ENCODE assay signal across 26 cellular contexts in the genomic region with DNA sequence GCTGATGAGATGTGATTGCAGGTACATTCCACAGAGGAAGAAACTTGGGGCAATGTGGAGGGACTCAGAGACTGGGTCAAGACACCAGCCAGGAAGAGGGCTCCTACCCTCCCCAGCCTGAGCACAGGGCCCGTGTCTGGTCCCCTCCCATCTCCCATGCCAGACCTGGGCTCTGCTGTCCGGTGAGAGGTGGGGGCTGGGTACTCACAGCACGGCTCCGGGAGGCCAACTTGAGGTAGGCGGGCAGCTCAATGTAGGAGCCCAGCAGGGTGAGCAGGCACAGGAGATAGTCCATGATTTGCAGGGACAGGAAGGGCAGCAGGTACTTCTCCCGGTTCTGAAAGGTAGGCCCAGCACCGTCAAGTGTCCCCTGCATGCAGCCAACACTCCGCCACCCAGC. TPM values are rescaled to one million over a fixed set of nuclear protein-coding genes. Genes with fewer than 3 reads are reported as not detected.
DNase-seq lines count a peak whose midpoint lies in the region; ATAC-seq, FAIRE-seq and TF ChIP-seq lines count a peak whose summit lies in the region.
"Had no signal": no experiment of that assay in that cellular context is flagged by ENCODE, and none has a peak within 500 bp of the region (broad histone marks: within the 10 kb centered on the region; RNA-seq: fewer than 3 reads in every experiment).

No MANE protein-coding gene starts in this region.

- POLR2A ChIA-PET in HepG2 (lab: Yijun Ruan, JAX), result no interaction called here
- POLR2A ChIA-PET in activated CD8-positive, alpha-beta T cell treated with anti-CD3 and anti-CD28 coated beads, Interleukin-2, amount 10 ng/mL, durations not matched to agents 7 days and 5 days (lab: Charles Lee), result no interaction called here

- no peak for DNase-seq in HepG2 (ENCODE audit: low spot score)
- no peak for DNase-seq in right lobe of liver
- DNase-seq in activated CD8-positive, alpha-beta T cell treated with anti-CD3 and anti-CD28 coated beads, Interleukin-2, amount 10 ng/mL, durations not matched to agents 7 days and 5 days, result no peak
- peak; percentile 61 for DNase-seq in kidney
- no peak for DNase-seq in urothelium cell line (ENCODE audit: low spot score)
- DNase-seq in GM03348 (ENCODE audit: low spot score), result no peak
- DNase-seq in transverse colon, result no peak
- DNase-seq: activated CD4-positive, alpha-beta T cell treated with anti-CD3 and anti-CD28 coated beads, Interleukin-2, amount 50 U/mL, for 48 hours; activated T-cell treated with anti-CD3 and anti-CD28 coated beads, Interleukin-2, amount 50 U/mL, for 4 hours; colonic mucosa; DMS153; endodermal cell; H9; left cardiac atrium; MM.1S; NCI-H146; NCI-H524; stimulated activated CD4-positive, alpha-beta T cell treated with anti-CD3 and anti-CD28 coated beads, Interleukin-12 subunit alpha, Interleukin-12 subunit beta, amount 100 ng/mL, for 4 hours had no signal

- H2AFZ ChIP-seq in HepG2 (ENCODE audit: low read length), result no peak overlapping the region

- peak overlapping the region; percentile 64 for H3K4me2 ChIP-seq in HepG2 (ENCODE audit: low read depth, low read length)

- no peak for TF ChIP-seq EP300 in HepG2 (IDR thresholded peaks at IDR 0.05; ENCODE audit: low read depth in 2 of 2, low read length in 2 of 2)
- TF ChIP-seq EP300 in HepG2 (CRISPR knock-in tag; IDR thresholded peaks at IDR 0.05; ENCODE audit: borderline replicate concordance), result no peak
- no peak for TF ChIP-seq EP300 in transverse colon (IDR thresholded peaks at IDR 0.05; ENCODE audit: low read depth)

- no peaks in the 10 kb centered on the region for H3K79me2 ChIP-seq in HepG2 (ENCODE audit: insufficient read depth, low read length)

- peaks cover 88% of the 10 kb centered on the region for H3K4me1 Mint-ChIP-seq in activated CD8-positive, alpha-beta T cell treated with anti-CD3 and anti-CD28 coated beads, Interleukin-2, amount 10 ng/mL, durations not matched to agents 7 days and 5 days (ENCODE audit: low read depth)

- no peak for TF ChIP-seq RAD21 in HepG2 (CRISPR knock-in tag; IDR thresholded peaks at IDR 0.05)

- TF ChIP-seq POLR2A in HepG2 (IDR thresholded peaks at IDR 0.05; ENCODE audit: insufficient read depth in 1 of 2, low read depth in 2 of 2, low read length in 2 of 2), result no peak
- no peak for TF ChIP-seq POLR2A in right lobe of liver (IDR thresholded peaks at IDR 0.05)
- no peak for TF ChIP-seq POLR2A in transverse colon (IDR thresholded peaks at IDR 0.05)

- H3K9ac ChIP-seq in HepG2 (ENCODE audit: insufficient read depth, low read depth, low read length), result peak overlapping the region; percentile 7; the same call in 1 of the 2 replicates
- H3K9ac ChIP-seq in kidney (ENCODE audit: low read length in 2 of 2), result no peak overlapping the region

- H3K4me3 ChIP-seq in HepG2 (replicated peaks in 1 of 3; ENCODE audit: insufficient read depth in 1 of 3, low read depth in 2 of 3, low read length in 3 of 3) (peak overlapping the region in 1 of 3 experiments; percentile 39; a peak in 1 of 6 replicates), right lobe of liver (no peak overlapping the region), kidney (ENCODE audit: low read length in 2 of 2) (no peak overlapping the region), transverse colon (no peak overlapping the region)
- H3K4me3 ChIP-seq: colonic mucosa, pancreas, suprapubic skin, vagina had no signal

- H3K27ac Mint-ChIP-seq in activated CD8-positive, alpha-beta T cell treated with anti-CD3 and anti-CD28 coated beads, Interleukin-2, amount 10 ng/mL, durations not matched to agents 7 days and 5 days, result peak overlapping the region; percentile 23
- H3K27ac Mint-ChIP-seq: endodermal cell, H9 had no signal

- TF ChIP-seq CTCF in HepG2 (CRISPR knock-in tag; IDR thresholded peaks at IDR 0.05) (no peak), right lobe of liver (IDR thresholded peaks at IDR 0.05) (no peak), kidney (IDR thresholded peaks at IDR 0.05; ENCODE audit: borderline replicate concordance, extremely low read depth, insufficient read depth) (no peak), transverse colon (IDR thresholded peaks at IDR 0.05) (no peak)

- H4K20me1 ChIP-seq in HepG2 (ENCODE audit: insufficient read depth, low read length), result no peaks in the 10 kb centered on the region

- intact Hi-C loops in HepG2 (cut with micrococcal nuclease; ENCODE audit: unreplicated experiment), result no loop called here
- intact Hi-C loops in right lobe of liver (cut with DNase I), result no loop called here
- intact Hi-C loops in kidney (cut with DNase I), result no loop called here
- intact Hi-C loops in transverse colon (cut with DNase I; ENCODE audit: low total_unique reads), result no loop called here

- H3K36me3 ChIP-seq in HepG2 (replicated peaks in 1 of 2; ENCODE audit: control insufficient read depth in 1 of 2, insufficient read depth in 2 of 2, low read length in 2 of 2), result no peaks in the 10 kb centered on the region
- peaks cover 0 to 2% (median 1%) of the 10 kb centered on the region in 4 donors for H3K36me3 ChIP-seq in right lobe of liver
- no peaks in the 10 kb centered on the region for H3K36me3 ChIP-seq in kidney (ENCODE audit: control insufficient read depth in 1 of 2, insufficient read depth in 2 of 2, low read length in 2 of 2)
- no peaks in the 10 kb centered on the region for H3K36me3 ChIP-seq in transverse colon
- H3K36me3 ChIP-seq: colonic mucosa, pancreas, vagina had no signal

- no peak overlapping the region for H3K4me3 Mint-ChIP-seq in activated CD8-positive, alpha-beta T cell treated with anti-CD3 and anti-CD28 coated beads, Interleukin-2, amount 10 ng/mL, durations not matched to agents 7 days and 5 days
- H3K4me3 Mint-ChIP-seq: activated T-cell treated with anti-CD3 and anti-CD28 coated beads, Interleukin-2, amount 50 U/mL, for 4 hours; endodermal cell; H9 had no signal

- H3K4me1 ChIP-seq in HepG2 (ENCODE audit: insufficient read depth, low read length) (peaks cover 42% of the 10 kb centered on the region), right lobe of liver (no peaks in the 10 kb centered on the region), kidney (ENCODE audit: control insufficient read depth in 1 of 2, insufficient read depth in 1 of 2, low read depth in 1 of 2, low read length in 2 of 2) (no peaks in the 10 kb centered on the region), transverse colon (peaks cover 0 to 17% (median 0%) of the 10 kb centered on the region in 4 donors)
- H3K4me1 ChIP-seq: colonic mucosa, pancreas, vagina had no signal

- no peaks in the 10 kb centered on the region for H3K9me3 Mint-ChIP-seq in activated CD8-positive, alpha-beta T cell treated with anti-CD3 and anti-CD28 coated beads, Interleukin-2, amount 10 ng/mL, durations not matched to agents 7 days and 5 days (ENCODE audit: insufficient read depth)
- H3K9me3 Mint-ChIP-seq: activated T-cell treated with anti-CD3 and anti-CD28 coated beads, Interleukin-2, amount 50 U/mL, for 4 hours; endodermal cell; H9 had no signal

- ATAC-seq in HepG2 (no peak), right lobe of liver (no peak), HG03521 (IDR thresholded peaks at IDR 0.05; ENCODE audit: unreplicated experiment) (no peak)
- no peak for ATAC-seq in activated CD8-positive, alpha-beta T cell treated with anti-CD3 and anti-CD28 coated beads, Interleukin-2, amount 10 ng/mL, durations not matched to agents 7 days and 5 days
- ATAC-seq: activated T-cell treated with anti-CD3 and anti-CD28 coated beads, Interleukin-2, amount 50 U/mL, for 4 hours; left cardiac atrium; pancreas; right cardiac atrium had no signal

- H3K27ac ChIP-seq in HepG2 (ENCODE audit: extremely low read length, insufficient read depth, low read length), result no peak overlapping the region
- no peak overlapping the region for H3K27ac ChIP-seq in right lobe of liver
- H3K27ac ChIP-seq in kidney (ENCODE audit: low read depth in 2 of 2, low read length in 2 of 2), result no peak overlapping the region
- H3K27ac ChIP-seq in transverse colon, result no peak overlapping the region
- H3K27ac ChIP-seq: colonic mucosa, pancreas, suprapubic skin, vagina had no signal

- no peaks in the 10 kb centered on the region for H3K27me3 ChIP-seq in HepG2 (ENCODE audit: control insufficient read depth in 1 of 2, insufficient read depth in 2 of 2, low read length in 2 of 2)
- no peaks in the 10 kb centered on the region for H3K27me3 ChIP-seq in right lobe of liver
- no peaks in the 10 kb centered on the region for H3K27me3 ChIP-seq in transverse colon
- H3K27me3 ChIP-seq: colonic mucosa, pancreas, suprapubic skin, vagina had no signal

- in situ Hi-C loops in HepG2 (cut with HindIII; ENCODE audit: extremely low pct_ligation_motif_present, low pct_unique_long_range_greater_than_20kb), result no loop called here
- in situ Hi-C loops in transverse colon (cut with MboI; ENCODE audit: low pct_ligation_motif_present in 1 of 4, low pct_unique_long_range_greater_than_20kb in 1 of 4, low sequenced_read_pairs in 3 of 4), result no loop called here

- 70% methylated on average over 2 of the region's 8 CpGs for WGBS in HepG2 (ENCODE audit: low lambda C conversion rate)
- WGBS in right lobe of liver (ENCODE audit: insufficient coverage, low coverage, low lambda C conversion rate, missing lambda C conversion rate), result no CpG with 5 or more reads among the region's 8 CpGs
- 80 to 86% methylated on average over 2 to 8 of the region's 8 CpGs for WGBS in transverse colon (ENCODE audit: low coverage in 1 of 2), 2 donors

- no peaks in the 10 kb centered on the region for H3K9me3 ChIP-seq in HepG2 (ENCODE audit: low read length)
- H3K9me3 ChIP-seq in right lobe of liver, result no peaks in the 10 kb centered on the region
- no peaks in the 10 kb centered on the region for H3K9me3 ChIP-seq in kidney (ENCODE audit: control insufficient read depth in 1 of 2, low read length in 2 of 2)
- no peaks in the 10 kb centered on the region for H3K9me3 ChIP-seq in transverse colon
- H3K9me3 ChIP-seq: colonic mucosa, pancreas, suprapubic skin, vagina had no signal

- no TSS peak for BruUV-seq in HepG2 (replicated peaks; lab: Mats Ljungman, UMichigan)

- H3K36me3 Mint-ChIP-seq in activated CD8-positive, alpha-beta T cell treated with anti-CD3 and anti-CD28 coated beads, Interleukin-2, amount 10 ng/mL, durations not matched to agents 7 days and 5 days (ENCODE audit: low read depth), result peaks cover 87% of the 10 kb centered on the region

- no peak for FAIRE-seq in HepG2 (lab: Jason Lieb, UNC)
- no peak for FAIRE-seq in kidney (lab: Jason Lieb, UNC)
- peak; percentile 80 for FAIRE-seq in urothelium cell line (lab: Jason Lieb, UNC)
- FAIRE-seq: G401.6, pancreas had no signal

- H3K27me3 Mint-ChIP-seq in activated CD8-positive, alpha-beta T cell treated with anti-CD3 and anti-CD28 coated beads, Interleukin-2, amount 10 ng/mL, durations not matched to agents 7 days and 5 days (ENCODE audit: low read depth), result no peaks in the 10 kb centered on the region

- CTCF ChIA-PET in HepG2 (lab: Yijun Ruan, JAX; ENCODE audit: low intra/inter-chr PET ratio, low total read pairs), result no interaction called here
- CTCF ChIA-PET in activated CD8-positive, alpha-beta T cell treated with anti-CD3 and anti-CD28 coated beads, Interleukin-2, amount 10 ng/mL, durations not matched to agents 7 days and 5 days (lab: Charles Lee), result interaction anchor here (1.7 kb wide), 1 partner anchor 20 kb away, joined by 7 read pairs; no protein-coding TSS in a partner anchor

RNA-seq across cellular contexts. Expression of gene MATN1, which starts 16.2 kb away (rescaled TPM):
- total RNA-seq in HepG2 (2016; rRNA removed; fragmentation: Illumina TruSeq; extraction: Trizol), result 0.04 TPM in 1 of 2 replicates, not detected in the other
- total RNA-seq in HepG2 (2016; cell fraction: cytosol; rRNA removed; fragmentation: Illumina TruSeq; extraction: Trizol; ENCODE audit: low read depth), result not detected in 2 replicates
- total RNA-seq in HepG2 (2016; cell fraction: insoluble cytoplasmic fraction; rRNA removed; fragmentation: Illumina TruSeq; extraction: Trizol), result not detected in 2 replicates
- total RNA-seq in HepG2 (2016; cell fraction: membrane; rRNA removed; fragmentation: Illumina TruSeq; extraction: Trizol), result not detected in 2 replicates
- total RNA-seq in HepG2 (2016; cell fraction: nucleus; rRNA removed; fragmentation: Illumina TruSeq; extraction: Trizol), result not detected in 2 replicates
- 0.03 and 0.05 TPM in 2 replicates for polyA plus RNA-seq in HepG2 (2011; rRNA removed)
- 0.11 TPM in 1 of 2 replicates, not detected in the other for polyA plus RNA-seq in HepG2 (2011; cell fraction: cytosol; rRNA removed)
- polyA plus RNA-seq in HepG2 (2011; cell fraction: nucleus; rRNA removed), result 0.66 and 0.77 TPM in 2 replicates
- 0.05 TPM in 1 of 2 replicates, not detected in the other for polyA plus RNA-seq in HepG2 (2012)
- polyA plus RNA-seq in HepG2 (2016; cell fraction: cytosol; fragmentation: Illumina TruSeq; extraction: Trizol; ENCODE audit: low read depth), result not detected in 2 replicates
- polyA plus RNA-seq in HepG2 (2016; cell fraction: insoluble cytoplasmic fraction; fragmentation: Illumina TruSeq; extraction: Trizol; ENCODE audit: low read depth), result not detected in 2 replicates
- polyA plus RNA-seq in HepG2 (2016; cell fraction: membrane; fragmentation: Illumina TruSeq; extraction: Trizol; ENCODE audit: low read depth), result not detected in 2 replicates
- polyA plus RNA-seq in HepG2 (2016; cell fraction: nucleus; fragmentation: Illumina TruSeq; extraction: Trizol; ENCODE audit: insufficient read depth, low read depth), result 0.26 TPM in 1 of 2 replicates, not detected in the other
- polyA minus RNA-seq in HepG2 (2011; rRNA and poly(A)+ RNA removed; ENCODE audit: low replicate concordance), result 0.12 TPM in 1 of 2 replicates, not detected in the other
- not detected in 2 replicates for polyA minus RNA-seq in HepG2 (2011; cell fraction: cytosol; rRNA and poly(A)+ RNA removed)
- 0.12 and 0.26 TPM in 2 replicates for polyA minus RNA-seq in HepG2 (2011; cell fraction: nucleus; rRNA and poly(A)+ RNA removed)
- not detected for total RNA-seq in right lobe of liver
- not detected for total RNA-seq in activated CD8-positive, alpha-beta T cell treated with anti-CD3 and anti-CD28 coated beads, Interleukin-2, amount 10 ng/mL, durations not matched to agents 7 days and 5 days
- total RNA-seq in kidney, result 0.13 TPM
- polyA plus RNA-seq in kidney (ENCODE audit: insufficient read depth, low read depth, low replicate concordance), result not detected
- not detected for total RNA-seq in transverse colon
- total RNA-seq: colonic mucosa; endodermal cell; glomerular endothelial cell; H9; left cardiac atrium; right cardiac atrium; T-helper 2 cell treated with Interferon-gamma antibody and Interleukin-4, amounts not matched to agents 100 ng/mL and 5 ng/mL, for 36 hours had no signal

RNA-seq across cellular contexts. Expression of gene LAPTM5, which starts 18.0 kb away (rescaled TPM):
- total RNA-seq in HepG2 (2016; rRNA removed; fragmentation: Illumina TruSeq; extraction: Trizol), result 0.34 and 0.86 TPM in 2 replicates
- total RNA-seq in HepG2 (2016; cell fraction: cytosol; rRNA removed; fragmentation: Illumina TruSeq; extraction: Trizol; ENCODE audit: low read depth), result 0.18 and 0.30 TPM in 2 replicates
- total RNA-seq in HepG2 (2016; cell fraction: insoluble cytoplasmic fraction; rRNA removed; fragmentation: Illumina TruSeq; extraction: Trizol), result 0.18 and 0.45 TPM in 2 replicates
- total RNA-seq in HepG2 (2016; cell fraction: membrane; rRNA removed; fragmentation: Illumina TruSeq; extraction: Trizol), result 0.48 and 0.56 TPM in 2 replicates
- total RNA-seq in HepG2 (2016; cell fraction: nucleus; rRNA removed; fragmentation: Illumina TruSeq; extraction: Trizol), result 0.34 and 0.53 TPM in 2 replicates
- 0.41 and 0.76 TPM in 2 replicates for polyA plus RNA-seq in HepG2 (2011; rRNA removed)
- polyA plus RNA-seq in HepG2 (2011; cell fraction: cytosol; rRNA removed), result 0.64 and 0.79 TPM in 2 replicates
- 0.59 and 0.61 TPM in 2 replicates for polyA plus RNA-seq in HepG2 (2011; cell fraction: nucleus; rRNA removed)
- 0.19 and 0.38 TPM in 2 replicates for polyA plus RNA-seq in HepG2 (2012)
- 0.33 and 0.38 TPM in 2 replicates for polyA plus RNA-seq in HepG2 (2016; cell fraction: cytosol; fragmentation: Illumina TruSeq; extraction: Trizol; ENCODE audit: low read depth)
- polyA plus RNA-seq in HepG2 (2016; cell fraction: insoluble cytoplasmic fraction; fragmentation: Illumina TruSeq; extraction: Trizol; ENCODE audit: low read depth), result 0.57 and 0.76 TPM in 2 replicates
- polyA plus RNA-seq in HepG2 (2016; cell fraction: membrane; fragmentation: Illumina TruSeq; extraction: Trizol; ENCODE audit: low read depth), result 0.54 and 0.79 TPM in 2 replicates
- 1.1 TPM in 2 replicates for polyA plus RNA-seq in HepG2 (2016; cell fraction: nucleus; fragmentation: Illumina TruSeq; extraction: Trizol; ENCODE audit: insufficient read depth, low read depth)
- 2.1 and 4.6 TPM in 2 replicates for polyA minus RNA-seq in HepG2 (2011; rRNA and poly(A)+ RNA removed; ENCODE audit: low replicate concordance)
- 0.59 TPM in 1 of 2 replicates, not detected in the other for polyA minus RNA-seq in HepG2 (2011; cell fraction: cytosol; rRNA and poly(A)+ RNA removed)
- polyA minus RNA-seq in HepG2 (2011; cell fraction: nucleus; rRNA and poly(A)+ RNA removed), result not detected in 2 replicates
- 10 to 100 TPM; 21.2 to 81.0 (median 29.8) TPM for total RNA-seq in right lobe of liver
- total RNA-seq in activated CD8-positive, alpha-beta T cell treated with anti-CD3 and anti-CD28 coated beads, Interleukin-2, amount 10 ng/mL, durations not matched to agents 7 days and 5 days, result 100 to 1,000 TPM; 407 to 413 TPM
- total RNA-seq in kidney, result 108 TPM
- polyA plus RNA-seq in kidney (ENCODE audit: insufficient read depth, low read depth, low replicate concordance), result 23.5 TPM
- total RNA-seq in transverse colon, result 10 to 100 TPM in 3 of 4 donors, 1 to 10 TPM in 1; 5.2 to 66.6 (median 34.5) TPM
- total RNA-seq: endodermal cell had no signal
